In the genomic region with DNA sequence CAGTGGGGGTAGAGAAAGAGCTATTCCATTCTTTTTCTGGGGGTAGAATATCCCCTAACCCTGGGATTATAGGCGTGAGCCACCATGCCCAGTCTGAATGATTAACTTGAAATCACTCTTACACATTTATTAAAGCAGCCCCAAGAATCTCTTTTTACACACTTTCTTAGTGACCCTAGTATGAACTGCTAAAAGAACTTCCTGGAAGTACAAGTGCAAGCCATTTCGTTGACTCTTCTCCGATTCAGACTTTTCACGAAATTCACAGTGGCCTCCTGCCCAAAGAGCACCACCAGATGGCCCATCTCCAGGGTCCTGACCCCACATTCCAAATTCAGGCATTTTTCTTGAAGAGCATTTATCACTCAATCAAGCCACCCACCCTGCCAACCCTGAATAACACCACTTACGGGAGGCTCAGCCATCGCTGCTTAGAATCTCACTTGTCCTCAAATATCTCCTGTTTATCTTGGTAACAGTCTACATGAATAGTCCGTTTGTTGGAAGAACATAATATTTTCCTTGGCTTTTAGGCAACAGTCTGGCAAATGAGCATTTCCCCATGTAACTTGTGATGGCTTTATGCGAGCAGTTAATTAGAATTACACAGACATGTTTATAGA, we compare ENCODE assay signal across 1 cellular context.
TF ChIP-seq lines count a peak whose summit lies in the region.

No MANE protein-coding gene starts in this region.

TF ChIP-seq in HEK293T, 16 proteins besides CTCF, POLR2A, EP300 and RAD21 (continued from another document):
- TF ChIP-seq SUZ12 (IDR thresholded peaks at IDR 0.05), result no peak
- TF ChIP-seq LEF1 (IDR thresholded peaks at IDR 0.05; ENCODE audit: borderline replicate concordance), result no peak
- no peak for TF ChIP-seq FOXM1 (IDR thresholded peaks at IDR 0.05; ENCODE audit: borderline replicate concordance)
